ENCODE assay signal across 17 cellular contexts in the genomic region with DNA sequence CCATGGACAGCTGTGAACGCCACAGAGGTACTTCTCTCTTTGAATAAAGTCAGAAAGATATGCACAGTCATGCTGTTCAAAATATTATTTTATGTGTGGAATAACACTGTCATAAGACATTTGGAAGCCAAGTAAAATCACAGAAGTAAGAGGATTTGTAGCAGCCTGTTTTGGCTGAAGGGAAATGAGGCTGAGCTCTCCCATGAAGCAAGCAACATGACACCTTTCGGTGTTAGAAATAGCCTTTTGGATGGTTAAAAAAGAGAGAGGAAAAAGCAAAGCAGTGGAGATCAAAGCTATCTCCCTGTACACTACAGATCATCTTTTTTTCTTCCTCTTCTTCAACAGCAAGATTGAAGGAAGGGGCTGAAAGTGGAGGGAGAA.
DNase-seq lines count a peak whose midpoint lies in the region; ATAC-seq, FAIRE-seq and TF ChIP-seq lines count a peak whose summit lies in the region.
"Had no signal": no experiment of that assay in that cellular context is flagged by ENCODE, and none has a peak within 500 bp of the region (broad histone marks: within the 10 kb centered on the region; RNA-seq: fewer than 3 reads in every experiment).

No MANE protein-coding gene starts in this region.

- no peaks in the 10 kb centered on the region for H3K9me2 ChIP-seq in PC-3 (replicated peaks; ENCODE audit: low read length)

- H3K4me2 ChIP-seq in H9 (ENCODE audit: insufficient read depth, insufficient read length, low read length), result peak overlapping the region; percentile 3
- H3K4me2 ChIP-seq in PC-3 (ENCODE audit: low read length), result no peak overlapping the region
- H3K4me2 ChIP-seq: hepatocyte, KMS-11 had no signal

- ATAC-seq in gastrocnemius medialis, result peak in 1 of 2 donors; percentile 6
- no peak for ATAC-seq in pancreas
- ATAC-seq in PC-3, result no peak
- ATAC-seq: effector memory CD8-positive, alpha-beta T cell had no signal

- H2BK120ac ChIP-seq in H9 (ENCODE audit: low read depth, low read length, poor library complexity, severe bottlenecking), result no peak overlapping the region

- H4K20me1 ChIP-seq in H9 (ENCODE audit: control insufficient read depth, insufficient read depth, insufficient read length), result no peaks in the 10 kb centered on the region
- H4K20me1 ChIP-seq in PC-3 (ENCODE audit: low read length), result 0 out of 2 replicates have a peak, but pooled peaks cover 4% of the 10 kb centered on the region

- WGBS in H9 (ENCODE audit: extremely low coverage, insufficient read length, low lambda C conversion rate), result no CpG with 5 or more reads among the region's 2 CpGs
- 67 to 71% methylated on average over 2 of the region's 2 CpGs for WGBS in pancreas, 2 donors

- H3K4me3 Mint-ChIP-seq in H9 (peak overlapping the region in 1 of 2 experiments; percentile 36; a peak in 2 of 5 replicates), glutamatergic neuron (ENCODE audit: unreplicated experiment) (no peak overlapping the region)
- H3K4me3 Mint-ChIP-seq: activated B cell treated with CpG ODN at 0.5 μM for 24 hours; effector memory CD8-positive, alpha-beta T cell had no signal

- H4K91ac ChIP-seq in H9 (ENCODE audit: insufficient read length, low read depth, low read length), result no peak overlapping the region

- H2BK5ac ChIP-seq in H9 (ENCODE audit: insufficient read length, low read length), result no peak overlapping the region

- H3K79me1 ChIP-seq in H9 (ENCODE audit: insufficient read depth, low read depth, low read length, poor library complexity, severe bottlenecking), result no peaks in the 10 kb centered on the region

- H3K56ac ChIP-seq in H9 (ENCODE audit: insufficient read length, low read depth, low read length), result no peak overlapping the region

- DNase-seq in H9 (no peak), NCI-H69 (lab: John Stamatoyannopoulos, UW) (peak; percentile 52), glutamatergic neuron (no peak), gastrocnemius medialis (no peak), pancreas (no peak), NCI-H1694 (lab: John Stamatoyannopoulos, UW) (no peak), PC-3 (no peak)
- DNase-seq: activated B cell treated with CpG ODN at 0.5 μM for 24 hours; activated CD8-positive, alpha-beta memory T cell treated with anti-CD3 and anti-CD28 coated beads for 24 hours; effector memory CD8-positive, alpha-beta T cell; NCI-H1048; small intestine had no signal

- no peak for FAIRE-seq in pancreas (lab: Jason Lieb, UNC)
- FAIRE-seq: bronchial epithelial cell, small intestine had no signal

- H3K18ac ChIP-seq in H9 (ENCODE audit: insufficient read length, low read depth, low read length), result no peak overlapping the region

- no peak for TF ChIP-seq POLR2A in gastrocnemius medialis (IDR thresholded peaks at IDR 0.05)

- no peak overlapping the region for H2BK12ac ChIP-seq in H9 (ENCODE audit: insufficient read length, low read depth, low read length)

- H3K27ac Mint-ChIP-seq in H9 (peak overlapping the region in 1 of 3 experiments; percentile 48; a peak in 1 of 7 replicates), glutamatergic neuron (ENCODE audit: unreplicated experiment) (peak overlapping the region; percentile 87)
- H3K27ac Mint-ChIP-seq: activated B cell treated with CpG ODN at 0.5 μM for 24 hours; effector memory CD8-positive, alpha-beta T cell had no signal

- H3K4me1 Mint-ChIP-seq in H9 (peaks cover 46 to 48% of the 10 kb centered on the region in 2 experiments), glutamatergic neuron (ENCODE audit: low read depth, unreplicated experiment) (peaks cover 44% of the 10 kb centered on the region)
- H3K4me1 Mint-ChIP-seq: activated B cell treated with CpG ODN at 0.5 μM for 24 hours had no signal

- H3K4me3 ChIP-seq in gastrocnemius medialis, result peak overlapping the region in 2 of 4 donors; percentile 27
- H3K4me3 ChIP-seq in pancreas, result no peak overlapping the region
- H3K4me3 ChIP-seq in PC-3 (ENCODE audit: low read length), result no peak overlapping the region
- H3K4me3 ChIP-seq: hepatocyte, thyroid gland had no signal

- TF ChIP-seq CTCF in H9 (conservative IDR thresholded peaks at IDR 0.05) (no peak), glutamatergic neuron (IDR thresholded peaks at IDR 0.05; ENCODE audit: partially characterized antibody, unreplicated experiment) (no peak), gastrocnemius medialis (IDR thresholded peaks at IDR 0.05 in 4 of 5, conservative IDR thresholded peaks at IDR 0.05 in 1 of 5) (no peak), pancreas (IDR thresholded peaks at IDR 0.05) (no peak), PC-3 (conservative IDR thresholded peaks at IDR 0.05; ENCODE audit: low read depth, low read length) (no peak)

- no peak overlapping the region for H4K8ac ChIP-seq in H9 (replicated peaks; ENCODE audit: insufficient read length, low read depth, low read length)

- in situ Hi-C loops in gastrocnemius medialis (cut with MboI; ENCODE audit: low sequenced_read_pairs in 4 of 4), result no loop called here

- H3T11ph ChIP-seq in H9 (ENCODE audit: low read length), result no peak overlapping the region

- H3K9me3 Mint-ChIP-seq in H9 (no peaks in the 10 kb centered on the region), glutamatergic neuron (ENCODE audit: unreplicated experiment) (peaks cover 3% of the 10 kb centered on the region)

- H3K27me3 Mint-ChIP-seq in H9 (ENCODE audit: low read depth), result no peaks in the 10 kb centered on the region
- H3K27me3 Mint-ChIP-seq in glutamatergic neuron (ENCODE audit: unreplicated experiment), result no peaks in the 10 kb centered on the region
- H3K27me3 Mint-ChIP-seq: activated B cell treated with CpG ODN at 0.5 μM for 24 hours; effector memory CD8-positive, alpha-beta T cell had no signal

- intact Hi-C loops in gastrocnemius medialis (cut with DNase I; ENCODE audit: low total_unique reads) (no loop called here), pancreas (cut with DNase I) (no loop called here), PC-3 (cut with micrococcal nuclease) (loop anchor here (10.0 kb wide), 1 partner anchor 758 kb away; no protein-coding TSS in a partner anchor)

- H2AFZ ChIP-seq in H9 (ENCODE audit: low read length), result no peak overlapping the region
- H2AFZ ChIP-seq in PC-3 (ENCODE audit: low read length), result no peak overlapping the region
- H2AFZ ChIP-seq: hepatocyte had no signal

- no peak overlapping the region for H3K27ac ChIP-seq in H9 (ENCODE audit: insufficient read length, low read depth, low read length)
- peak overlapping the region; percentile 54 to 84 (median 72) for H3K27ac ChIP-seq in gastrocnemius medialis
- H3K27ac ChIP-seq in pancreas, result no peak overlapping the region
- H3K27ac ChIP-seq in PC-3 (ENCODE audit: low read length), result no peak overlapping the region
- H3K27ac ChIP-seq: hepatocyte, HL-60, KMS-11, thyroid gland had no signal

- H3K9me3 ChIP-seq in H9 (ENCODE audit: control insufficient read depth, low read depth, low read length) (no peaks in the 10 kb centered on the region), gastrocnemius medialis (no peaks in the 10 kb centered on the region), pancreas (no peaks in the 10 kb centered on the region), PC-3 (ENCODE audit: low read length) (no peaks in the 10 kb centered on the region)
- H3K9me3 ChIP-seq: thyroid gland had no signal

- H3K23ac ChIP-seq in H9 (ENCODE audit: insufficient read length, low read depth, low read length), result no peak overlapping the region

- POLR2A ChIA-PET in PC-3 (lab: Charles Lee; ENCODE audit: unreplicated experiment), result no interaction called here

- H3K14ac ChIP-seq in H9 (ENCODE audit: insufficient read depth, low read length), result no peak overlapping the region

- H3K79me2 ChIP-seq in H9 (ENCODE audit: insufficient read depth, low read length), result peaks cover 19% of the 10 kb centered on the region; the same call in 1 of the 2 replicates
- H3K79me2 ChIP-seq in PC-3 (ENCODE audit: low read length), result peaks cover 25% of the 10 kb centered on the region

- H3K9ac ChIP-seq in H9 (ENCODE audit: extremely low read depth, insufficient read length, low read length) (no peak overlapping the region), PC-3 (ENCODE audit: low read length) (no peak overlapping the region)
- H3K9ac ChIP-seq: KMS-11 had no signal

- BruUV-seq in PC-3 (replicated peaks; lab: Mats Ljungman, UMichigan), result no TSS peak

- H2BK20ac ChIP-seq in H9 (ENCODE audit: low read depth, low read length, poor library complexity, severe bottlenecking), result no peak overlapping the region

- H4K5ac ChIP-seq in H9 (ENCODE audit: insufficient read length, low read depth, low read length), result no peak overlapping the region

- H3K27me3 ChIP-seq in H9 (ENCODE audit: insufficient read depth, low read length), result no peaks in the 10 kb centered on the region
- H3K27me3 ChIP-seq in gastrocnemius medialis, result no peaks in the 10 kb centered on the region
- H3K27me3 ChIP-seq in pancreas, result no peaks in the 10 kb centered on the region
- H3K27me3 ChIP-seq in PC-3 (ENCODE audit: low read length), result no peaks in the 10 kb centered on the region
- H3K27me3 ChIP-seq: hepatocyte, thyroid gland had no signal

- peaks cover 5% of the 10 kb centered on the region for H3K23me2 ChIP-seq in H9 (ENCODE audit: insufficient read length, low read depth, low read length, poor library complexity, severe bottlenecking)

- H2BK15ac ChIP-seq in H9 (ENCODE audit: low read depth, low read length), result no peak overlapping the region

- CTCF ChIA-PET in PC-3 (lab: Charles Lee), result interaction anchor here (0.6 kb wide), 1 partner anchor 19 kb away, joined by 3 read pairs; no protein-coding TSS in a partner anchor

- no peaks in the 10 kb centered on the region for H3K36me3 Mint-ChIP-seq in H9 (ENCODE audit: insufficient read depth in 1 of 3, low read depth in 3 of 3)
- H3K36me3 Mint-ChIP-seq in glutamatergic neuron (ENCODE audit: unreplicated experiment), result no peaks in the 10 kb centered on the region

- H3K4me1 ChIP-seq in H9 (ENCODE audit: insufficient read depth, low read length) (peaks cover 8% of the 10 kb centered on the region; the same call in 1 of the 2 replicates), gastrocnemius medialis (peaks cover 0 to 23% of the 10 kb centered on the region in 2 donors), pancreas (no peaks in the 10 kb centered on the region), PC-3 (ENCODE audit: insufficient read depth, low read length) (peaks cover 12% of the 10 kb centered on the region)
- H3K4me1 ChIP-seq: thyroid gland had no signal

- no peaks in the 10 kb centered on the region for H3F3A ChIP-seq in PC-3 (ENCODE audit: low read length, unreplicated experiment)

- H3K36me3 ChIP-seq in gastrocnemius medialis (no peaks in the 10 kb centered on the region), pancreas (no peaks in the 10 kb centered on the region), PC-3 (ENCODE audit: low read depth, low read length) (no peaks in the 10 kb centered on the region)
- H3K36me3 ChIP-seq: thyroid gland had no signal

- H3K4ac ChIP-seq in H9 (ENCODE audit: low read depth, low read length), result no peak overlapping the region

- no peak overlapping the region for H2AK5ac ChIP-seq in H9 (ENCODE audit: insufficient read length, low read length)

Comparison
In these comparisons a context has a peak if more than half of its experiments do, and no peak if none do; other contexts are left out.
1. H3K27ac ChIP-seq: peak in gastrocnemius medialis (4 of 4); none in H9 (single experiment), pancreas (0 of 4) and PC-3 (single experiment).